32 cellular contexts compared by ENCODE assay signal in genomic region chr20:57536120-57536708, GRCh38. TPM values are rescaled to one million over a fixed set of nuclear protein-coding genes. Genes with fewer than 3 reads are reported as not detected.
"Had no signal": no experiment of that assay in that cellular context is flagged by ENCODE, and none has a peak within 500 bp of the region (broad histone marks: within the 10 kb centered on the region; RNA-seq: fewer than 3 reads in every experiment).

No MANE protein-coding gene starts in this region.

- H3K27ac ChIP-seq: esophagus muscularis mucosa, foreskin keratinocyte, gastroesophageal sphincter, heart left ventricle, hepatocyte, neutrophil, parathyroid adenoma, prostate gland, right atrium auricular region, skin epidermis, stomach, thyroid gland had no signal

- H2AFZ ChIP-seq: hepatocyte, parathyroid adenoma had no signal

- ATAC-seq: foreskin keratinocyte, gastroesophageal sphincter, heart left ventricle, natural killer cell had no signal

- H3K4me3 Mint-ChIP-seq: dendritic cell treated with granulocyte-macrophage colony-stimulating factor and Interleukin-4, amounts not matched to agents 40 ng/mL and 50 ng/mL, for 4 days; natural killer cell; type B pancreatic cell had no signal

- H3K4me1 ChIP-seq: foreskin keratinocyte, heart left ventricle, parathyroid adenoma, prostate gland, right atrium auricular region, thyroid gland had no signal

- H3K27ac Mint-ChIP-seq: dendritic cell treated with granulocyte-macrophage colony-stimulating factor and Interleukin-4, amounts not matched to agents 40 ng/mL and 50 ng/mL, for 4 days; natural killer cell; type B pancreatic cell had no signal

- DNase-seq: effector memory CD4-positive, alpha-beta T cell; foreskin keratinocyte; heart left ventricle; kidney; mesenchymal stem cell; midbrain; natural killer cell; stimulated activated CD4-positive, alpha-beta T cell treated with anti-CD3 and anti-CD28 coated beads, Interleukin-15, amount 100 ng/mL, for 24 hours; stimulated activated CD4-positive, alpha-beta T cell treated with anti-CD3 and anti-CD28 coated beads, Interleukin-2, amount 100 ng/mL, for 48 hours; stimulated activated naive CD4-positive, alpha-beta T cell; stomach; thyroid gland had no signal

- H3K9me3 Mint-ChIP-seq: dendritic cell treated with granulocyte-macrophage colony-stimulating factor and Interleukin-4, amounts not matched to agents 40 ng/mL and 50 ng/mL, for 4 days; natural killer cell had no signal

- H3K9ac ChIP-seq: parathyroid adenoma had no signal

- H3K36me3 ChIP-seq: esophagus muscularis mucosa, gastroesophageal sphincter, heart left ventricle, neutrophil, prostate gland, right atrium auricular region, stomach, thyroid gland had no signal

- H3K27me3 ChIP-seq: hepatocyte, right atrium auricular region, stomach, thyroid gland had no signal

- H3K79me2 ChIP-seq: hepatocyte, parathyroid adenoma had no signal

- H3K4me2 ChIP-seq: hepatocyte had no signal

- H3K9me3 ChIP-seq: neutrophil, prostate gland, thyroid gland had no signal

- H3K4me1 Mint-ChIP-seq: natural killer cell had no signal

- H3K4me3 ChIP-seq: esophagus muscularis mucosa, gastroesophageal sphincter, heart left ventricle, hepatocyte, prostate gland, right atrium auricular region, skin epidermis, stomach, thyroid gland had no signal

- H3K36me3 Mint-ChIP-seq: natural killer cell, type B pancreatic cell had no signal

RNA-seq across cellular contexts. Expression of gene CTCFL, which starts 11.3 kb away (rescaled TPM):
- total RNA-seq: cerebellum, endothelial cell of umbilical vein, esophagus muscularis mucosa, fibroblast of lung, foreskin keratinocyte, gastroesophageal sphincter, heart left ventricle, hepatocyte, kidney, lower leg skin, lung microvascular endothelial cell, natural killer cell, osteoblast, right atrium auricular region, stomach, temporal lobe, urinary bladder had no signal
- polyA plus RNA-seq: endothelial cell of umbilical vein, fibroblast of lung, foreskin keratinocyte, heart left ventricle, hepatocyte, neural cell, stomach, urinary bladder had no signal

RNA-seq across cellular contexts. Expression of gene PCK1, which starts 24.7 kb away (rescaled TPM):
- total RNA-seq: endothelial cell of umbilical vein, epithelial cell of proximal tubule, foreskin keratinocyte, lung microvascular endothelial cell, natural killer cell, osteoblast had no signal
- polyA plus RNA-seq: endothelial cell of umbilical vein, fibroblast of lung, foreskin keratinocyte had no signal
